Comparison of ENCODE assay signal across 13 cellular contexts in genomic region chr6:75202676-75203131, GRCh38. TPM values are rescaled to one million over a fixed set of nuclear protein-coding genes. Genes with fewer than 3 reads are reported as not detected.
A peak's percentile ranks its signal among the peaks of the same experiment; 100 is the strongest.
DNase-seq lines count a peak whose midpoint lies in the region; ATAC-seq and TF ChIP-seq lines count a peak whose summit lies in the region.
"Had no signal": no experiment of that assay in that cellular context is flagged by ENCODE, and none has a peak within 500 bp of the region (broad histone marks: within the 10 kb centered on the region; RNA-seq: fewer than 3 reads in every experiment).

No MANE protein-coding gene starts in this region.

- H4K20me1 ChIP-seq in Karpas-422 (ENCODE audit: insufficient read depth, low read depth, low read length) = no peaks in the 10 kb centered on the region

- H3K4me1 Mint-ChIP-seq in CD14-positive monocyte (peaks cover 42% of the 10 kb centered on the region), osteocyte (ENCODE audit: unreplicated experiment) (peaks cover 59% of the 10 kb centered on the region)

- no peak for TF ChIP-seq CTCF in CD14-positive monocyte (IDR thresholded peaks at IDR 0.05)
- no peak for TF ChIP-seq CTCF in Peyer's patch (IDR thresholded peaks at IDR 0.05)
- TF ChIP-seq CTCF in osteocyte (IDR thresholded peaks at IDR 0.05) = no peak

- H3K4me2 ChIP-seq in Karpas-422 (ENCODE audit: low read depth, low read length, poor library complexity, severe bottlenecking) = no peak overlapping the region

- no peaks in the 10 kb centered on the region for H3K79me2 ChIP-seq in Karpas-422 (ENCODE audit: low read length)

- H3K4me3 ChIP-seq in Peyer's patch (peak overlapping the region in 2 of 4 donors; percentile 34 to 45), Karpas-422 (ENCODE audit: low read length) (no peak overlapping the region)
- H3K4me3 ChIP-seq: GM12878 had no signal

- ATAC-seq in GM21515 (IDR thresholded peaks at IDR 0.05; ENCODE audit: unreplicated experiment) = no peak

- H3K27ac ChIP-seq in Peyer's patch (peak overlapping the region in 3 of 4 donors; percentile 55 to 91 (median 65)), Karpas-422 (ENCODE audit: low read length) (no peak overlapping the region)
- H3K27ac ChIP-seq: neutrophil had no signal

- H3K9me2 ChIP-seq in Karpas-422 (replicated peaks; ENCODE audit: insufficient read depth, low read length) = no peaks in the 10 kb centered on the region

- H3K27me3 Mint-ChIP-seq in CD14-positive monocyte (ENCODE audit: low read depth in 3 of 3) (peaks cover 76 to 81% (median 77%) of the 10 kb centered on the region in 3 donors), osteocyte (ENCODE audit: unreplicated experiment) (no peaks in the 10 kb centered on the region)

- H3K4me1 ChIP-seq in Peyer's patch = peaks cover 0 to 13% (median 6%) of the 10 kb centered on the region in 4 donors
- no peaks in the 10 kb centered on the region for H3K4me1 ChIP-seq in Karpas-422 (ENCODE audit: low read length)

- TF ChIP-seq POLR2A in Peyer's patch (IDR thresholded peaks at IDR 0.05) = no peak

- no peak overlapping the region for H3K9ac ChIP-seq in Karpas-422 (ENCODE audit: low read length)

- H2AFZ ChIP-seq in Karpas-422 (ENCODE audit: low read length) = no peak overlapping the region

- intact Hi-C loops in CD14-positive monocyte (cut with micrococcal nuclease) = no loop called here

- H3K4me3 Mint-ChIP-seq in CD14-positive monocyte (peak overlapping the region; percentile 18 to 77), osteocyte (ENCODE audit: unreplicated experiment) (peak overlapping the region; percentile 100)

- H3K27me3 ChIP-seq in Peyer's patch (peaks cover 0 to 11% of the 10 kb centered on the region in 2 donors), Karpas-422 (ENCODE audit: low read length) (no peaks in the 10 kb centered on the region)

- H3K36me3 ChIP-seq in Peyer's patch (no peaks in the 10 kb centered on the region), Karpas-422 (ENCODE audit: insufficient read depth, low read length) (no peaks in the 10 kb centered on the region)
- H3K36me3 ChIP-seq: neutrophil had no signal

- peaks cover 0 to 10% of the 10 kb centered on the region in 2 donors for H3K36me3 Mint-ChIP-seq in CD14-positive monocyte
- H3K36me3 Mint-ChIP-seq in osteocyte (ENCODE audit: unreplicated experiment) = peaks cover 34% of the 10 kb centered on the region
- H3K36me3 Mint-ChIP-seq: CD4-positive, alpha-beta memory T cell had no signal

- H3K9me3 ChIP-seq in Peyer's patch (no peaks in the 10 kb centered on the region), Karpas-422 (ENCODE audit: low read length) (no peaks in the 10 kb centered on the region)
- H3K9me3 ChIP-seq: neutrophil had no signal

- DNase-seq in CD14-positive monocyte (ENCODE audit: low spot score) = no peak
- no peak for DNase-seq in Peyer's patch
- peak; percentile 40 for DNase-seq in fibroblast of peridontal ligament (ENCODE audit: extremely low read depth)
- no peak for DNase-seq in osteocyte (ENCODE audit: extremely low spot score, unreplicated experiment)
- DNase-seq in Kasumi-1 (lab: John Stamatoyannopoulos, UW) = no peak
- DNase-seq in LoVo (ENCODE audit: low spot score) = no peak
- no peak for DNase-seq in Karpas-422
- DNase-seq: activated CD4-positive, alpha-beta T cell treated with anti-CD3 and anti-CD28 coated beads for 1 hour; activated naive CD4-positive, alpha-beta T cell treated with anti-CD3 and anti-CD28 coated beads, Interleukin-2, amount 50 U/mL, for 16 hours; CD4-positive, alpha-beta memory T cell had no signal

- H3K27ac Mint-ChIP-seq in CD14-positive monocyte (no peak overlapping the region), osteocyte (ENCODE audit: unreplicated experiment) (peak overlapping the region; percentile 98)
- H3K27ac Mint-ChIP-seq: CD4-positive, alpha-beta memory T cell had no signal

- H3K9me3 Mint-ChIP-seq in CD14-positive monocyte (peaks cover 0 to 20% (median 16%) of the 10 kb centered on the region in 7 donors), osteocyte (ENCODE audit: unreplicated experiment) (no peaks in the 10 kb centered on the region)

RNA-seq across cellular contexts. Expression of gene COL12A1, which starts 3.1 kb away (rescaled TPM):
- not detected for polyA plus RNA-seq in CD14-positive monocyte
- total RNA-seq in Peyer's patch (10 to 100 TPM; 10.9 to 65.9 (median 57.1) TPM), osteocyte (2,335 and 2,423 TPM in 2 replicates)
- not detected in 2 replicates for total RNA-seq in Karpas-422 (2014; rRNA removed; shearing (Covaris generic); ENCODE audit: low replicate concordance)
- total RNA-seq: CD4-positive, alpha-beta memory T cell had no signal
- polyA plus RNA-seq: CD4-positive, alpha-beta memory T cell had no signal

RNA-seq across cellular contexts. Expression of gene COX7A2, which starts 40.9 kb away (rescaled TPM):
- polyA plus RNA-seq in CD14-positive monocyte = 100 to 1,000 TPM; 798 to 846 TPM
- total RNA-seq in Peyer's patch (100 to 1,000 TPM in 3 of 4 donors, 10 to 100 TPM in 1; 94.9 to 246 (median 192) TPM), osteocyte (253 and 267 TPM in 2 replicates)
- total RNA-seq in Karpas-422 (2014; rRNA removed; shearing (Covaris generic); ENCODE audit: low replicate concordance) = 161 and 346 TPM in 2 replicates

Comparison
In these comparisons a context has a peak if more than half of its experiments do, and no peak if none do; other contexts are left out.
1. RNA of gene COL12A1, which starts 3.1 kb away (total RNA-seq): 2,335 to 2,423 TPM in osteocyte; 10.9 to 65.9 TPM in Peyer's patch and not detected in Karpas-422; every median in the first group is over 10 times any median in the second.